8 cellular contexts compared by ENCODE assay signal in the genomic region with DNA sequence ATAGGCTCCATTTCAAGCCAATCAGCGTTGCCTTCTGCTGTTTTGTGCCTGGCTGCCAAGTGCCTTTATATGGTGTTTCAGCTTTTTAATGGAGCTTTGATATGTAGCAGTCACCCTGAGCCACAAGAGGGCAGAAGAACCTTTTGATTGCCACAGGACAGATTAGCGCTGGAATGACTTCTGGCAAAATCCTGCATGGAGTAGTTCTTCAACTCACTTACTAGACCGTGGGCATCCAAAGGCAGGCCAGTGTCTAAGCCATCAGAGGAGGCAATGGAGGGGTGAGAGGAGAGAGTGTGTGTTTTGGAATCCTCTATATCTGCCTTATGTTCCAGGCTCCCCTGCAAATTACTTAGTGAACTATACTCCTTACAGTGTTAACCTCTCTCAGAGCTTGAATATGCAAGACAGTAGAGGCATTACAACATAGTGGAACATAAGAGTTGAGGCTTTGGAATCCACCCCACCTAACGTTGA. TPM values are rescaled to one million over a fixed set of nuclear protein-coding genes. Genes with fewer than 3 reads are reported as not detected.
DNase-seq lines count a peak whose midpoint lies in the region; ATAC-seq and TF ChIP-seq lines count a peak whose summit lies in the region.

No MANE protein-coding gene starts in this region.

- in situ Hi-C loops in transverse colon (cut with MboI; ENCODE audit: low pct_ligation_motif_present in 1 of 4, low pct_unique_long_range_greater_than_20kb in 1 of 4, low sequenced_read_pairs in 3 of 4) = loop anchor here in 2 of 4 donors (10.0 to 25.0 kb wide), 2 partner anchors 171 to 274 kb away; partner anchors contain the start of genes ARTN (in 1 of the 2) and SLC6A9 (in 1 of the 2)

- TF ChIP-seq CTCF in DOHH2 (IDR thresholded peaks at IDR 0.05; ENCODE audit: low read depth, low read length, poor library complexity, severe bottlenecking) = peak; percentile 93
- TF ChIP-seq CTCF in foreskin fibroblast (IDR thresholded peaks at IDR 0.05; ENCODE audit: low read depth, low read length) = peak; percentile 83
- peak; percentile 78 to 94 (median 81) for TF ChIP-seq CTCF in transverse colon (IDR thresholded peaks at IDR 0.05)

- no peak overlapping the region for H3K4me3 Mint-ChIP-seq in activated T-helper 17 cell treated with anti-CD3 and anti-CD28 coated beads, Interleukin-2, amount 50 U/mL, for 72 hours

- no peak overlapping the region for H3K4me3 ChIP-seq in DOHH2 (ENCODE audit: low read length)
- no peak overlapping the region for H3K4me3 ChIP-seq in foreskin fibroblast (ENCODE audit: low read depth in 1 of 2, low read length in 2 of 2)
- H3K4me3 ChIP-seq in transverse colon = no peak overlapping the region

- 2 to 20% methylated on average over 1 to 4 of the region's 4 CpGs for WGBS in transverse colon (ENCODE audit: low coverage in 1 of 2), 2 donors

- H3K27ac ChIP-seq in DOHH2 (ENCODE audit: low read depth, low read length) (no peak overlapping the region), transverse colon (no peak overlapping the region)

- peak; percentile 76 for ATAC-seq in activated T-helper 17 cell treated with anti-CD3 and anti-CD28 coated beads, Interleukin-2, amount 50 U/mL, for 72 hours (replicated peaks)
- ATAC-seq in GM19463 (IDR thresholded peaks at IDR 0.05; ENCODE audit: unreplicated experiment) = no peak

- H3K4me2 ChIP-seq in DOHH2 (ENCODE audit: low read length) = no peak overlapping the region

- H3K4me1 ChIP-seq in DOHH2 (ENCODE audit: control insufficient read depth, low read length) (peaks cover 7% of the 10 kb centered on the region), transverse colon (peaks cover 0 to 17% (median 2%) of the 10 kb centered on the region in 4 donors)

- no peaks in the 10 kb centered on the region for H3K27me3 Mint-ChIP-seq in activated T-helper 17 cell treated with anti-CD3 and anti-CD28 coated beads, Interleukin-2, amount 50 U/mL, for 72 hours

- TF ChIP-seq POLR2A in transverse colon (IDR thresholded peaks at IDR 0.05) = no peak

- H3K4me1 Mint-ChIP-seq in activated T-helper 17 cell treated with anti-CD3 and anti-CD28 coated beads, Interleukin-2, amount 50 U/mL, for 72 hours = peaks cover 5% of the 10 kb centered on the region

- intact Hi-C loops in transverse colon (cut with DNase I; ENCODE audit: low total_unique reads) = no loop called here

- H3K27me3 ChIP-seq in DOHH2 (ENCODE audit: control insufficient read depth, low read length) = no peaks in the 10 kb centered on the region
- no peaks in the 10 kb centered on the region for H3K27me3 ChIP-seq in transverse colon

- H3K9me2 ChIP-seq in DOHH2 (replicated peaks; ENCODE audit: control insufficient read depth, low read length) = no peaks in the 10 kb centered on the region

- H3K36me3 ChIP-seq in DOHH2 (ENCODE audit: control insufficient read depth, low read length) = no peaks in the 10 kb centered on the region
- no peaks in the 10 kb centered on the region for H3K36me3 ChIP-seq in transverse colon

- no peaks in the 10 kb centered on the region for H3K36me3 Mint-ChIP-seq in activated T-helper 17 cell treated with anti-CD3 and anti-CD28 coated beads, Interleukin-2, amount 50 U/mL, for 72 hours (ENCODE audit: low read depth)

- DNase-seq in M059J (ENCODE audit: low read depth) (peak; percentile 87), RKO (ENCODE audit: low spot score) (peak; percentile 90), foreskin fibroblast (peak; percentile 88 to 95), non-pigmented ciliary epithelial cell (ENCODE audit: low read depth) (peak; percentile 69), transverse colon (peak; percentile 74)

- peaks cover 3% of the 10 kb centered on the region; the same call in 1 of the 2 replicates for H3F3A ChIP-seq in DOHH2 (ENCODE audit: control insufficient read depth, insufficient read depth)

- H3K79me2 ChIP-seq in DOHH2 (ENCODE audit: control insufficient read depth, low read length) = no peaks in the 10 kb centered on the region

- no peak for TF ChIP-seq EP300 in transverse colon (IDR thresholded peaks at IDR 0.05; ENCODE audit: low read depth)

- H4K20me1 ChIP-seq in DOHH2 (ENCODE audit: control insufficient read depth, insufficient read depth, low read depth, low read length) = no peaks in the 10 kb centered on the region

- H3K9me3 ChIP-seq in DOHH2 (ENCODE audit: control insufficient read depth, insufficient read depth, low read length) = no peaks in the 10 kb centered on the region
- H3K9me3 ChIP-seq in transverse colon = no peaks in the 10 kb centered on the region

- H3K9me3 Mint-ChIP-seq in activated T-helper 17 cell treated with anti-CD3 and anti-CD28 coated beads, Interleukin-2, amount 50 U/mL, for 72 hours = no peaks in the 10 kb centered on the region

- H3K27ac Mint-ChIP-seq in activated T-helper 17 cell treated with anti-CD3 and anti-CD28 coated beads, Interleukin-2, amount 50 U/mL, for 72 hours = no peak overlapping the region

RNA-seq across cellular contexts. Expression of gene ST3GAL3, which starts 56.2 kb away (rescaled TPM):
- 15.0 and 24.2 TPM in 2 replicates for total RNA-seq in M059J (2014; rRNA removed; shearing (Covaris generic))
- 10 to 100 TPM; 21.8 to 23.7 TPM for total RNA-seq in activated T-helper 17 cell treated with anti-CD3 and anti-CD28 coated beads, Interleukin-2, amount 50 U/mL, for 72 hours
- total RNA-seq in transverse colon = 10 to 100 TPM in 2 of 4 donors, 1 to 10 TPM in 2; 4.8 to 23.9 (median 9.7) TPM
